ENCODE assay signal across 1 cellular context in genomic region chr2:176118606-176119370, GRCh38.
TF ChIP-seq lines count a peak whose summit lies in the region.

No MANE protein-coding gene starts in this region.

TF ChIP-seq in HepG2, 621 proteins besides CTCF, POLR2A, EP300 and RAD21:
- TF ChIP-seq STAG1 (CRISPR knock-in tag; IDR thresholded peaks at IDR 0.05) (peak; percentile 28; the same call in 1 of the 2 replicates), ZNF883 (CRISPR knock-in tag; IDR thresholded peaks at IDR 0.05; ENCODE audit: not compliant biosample characterization) (no peak), TFDP2 (CRISPR knock-in tag; IDR thresholded peaks at IDR 0.05) (no peak), FOXO4 (CRISPR knock-in tag; conservative IDR thresholded peaks at IDR 0.05) (no peak), CBX2 (IDR thresholded peaks at IDR 0.05; ENCODE audit: low read depth, low read length) (peak; percentile 50; the same call in 1 of the 2 replicates), CBX2 (CRISPR knock-in tag; IDR thresholded peaks at IDR 0.05; ENCODE audit: low read depth) (no peak), POGZ (CRISPR knock-in tag; IDR thresholded peaks at IDR 0.05) (no peak), ATF1 (CRISPR knock-in tag; IDR thresholded peaks at IDR 0.05) (no peak), DZIP1 (CRISPR knock-in tag; IDR thresholded peaks at IDR 0.05) (no peak), ZNF296 (CRISPR knock-in tag; conservative IDR thresholded peaks at IDR 0.05) (no peak), EZH2 (conservative IDR thresholded peaks at IDR 0.05; ENCODE audit: low read depth, low read length) (0 out of 2 replicates have a peak, but pooled peaks have one; percentile 35), SIN3B (IDR thresholded peaks at IDR 0.05; ENCODE audit: low read length) (no peak)
TF ChIP-seq in HepG2: peak in this region for 3.
